18 cellular contexts compared by ENCODE assay signal in the genomic region with DNA sequence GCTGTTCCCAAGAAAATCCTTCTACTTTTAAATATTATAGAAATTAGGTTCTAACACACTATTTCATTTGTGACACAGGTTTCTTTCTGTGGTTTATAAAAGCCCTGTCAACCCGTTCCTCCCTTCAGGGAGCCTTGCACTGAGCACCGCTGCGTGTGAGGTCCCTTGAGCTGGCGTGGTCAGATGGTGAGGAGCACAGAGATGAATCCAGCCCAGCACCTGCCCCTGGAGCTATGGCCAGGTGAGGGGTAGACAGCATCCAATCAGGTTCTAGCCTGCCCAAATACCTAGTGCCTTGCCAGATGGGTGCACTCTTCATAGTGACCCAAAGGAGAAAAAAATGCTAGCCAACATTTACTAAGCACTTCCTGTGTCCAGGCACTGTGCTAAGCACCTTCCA.
"Had no signal": no experiment of that assay in that cellular context is flagged by ENCODE, and none has a peak within 500 bp of the region (broad histone marks: within the 10 kb centered on the region; RNA-seq: fewer than 3 reads in every experiment).

No MANE protein-coding gene starts in this region.

- H3K36me3 ChIP-seq: thoracic aorta had no signal

- H3K27ac ChIP-seq: body of pancreas, upper lobe of right lung had no signal

- H3K9me3 ChIP-seq: body of pancreas, thoracic aorta, upper lobe of right lung had no signal

- H3K27me3 ChIP-seq: body of pancreas, dorsolateral prefrontal cortex, upper lobe of right lung had no signal

- DNase-seq: activated B cell treated with CpG ODN at 0.5 μM for 24 hours; activated CD4-positive, alpha-beta memory T cell treated with anti-CD3 and anti-CD28 coated beads for 36 hours; activated CD4-positive, alpha-beta T cell treated with anti-CD3 and anti-CD28 coated beads for 4 hours; activated T-cell treated with anti-CD3 and anti-CD28 coated beads for 4 hours; amygdala; caudate nucleus; foreskin melanocyte; head of caudate nucleus; mesendoderm; nucleus accumbens; retina; stimulated activated naive CD8-positive, alpha-beta T cell treated with anti-CD3 and anti-CD28 coated beads, Interleukin-15, Interleukin-2, amounts not matched to agents 100 U/mL and 50 U/mL, for 24 hours; T-helper 1 cell; T-helper 9 cell; upper lobe of right lung had no signal

- H3K4me3 ChIP-seq: body of pancreas, dorsolateral prefrontal cortex, thoracic aorta, upper lobe of right lung had no signal
